2 cellular contexts compared by ENCODE assay signal in genomic region chr15:76333720-76334437, GRCh38.
TF ChIP-seq lines count a peak whose summit lies in the region.

No MANE protein-coding gene starts in this region.

TF ChIP-seq in Ishikawa, 13 proteins besides CTCF, POLR2A, EP300 and RAD21 (continued from another document):
- TF ChIP-seq REST (IDR thresholded peaks at IDR 0.05; ENCODE audit: low read depth), result no peak
- no peak for TF ChIP-seq NFIC (IDR thresholded peaks at IDR 0.05)
- TF ChIP-seq CREB1 (IDR thresholded peaks at IDR 0.05; ENCODE audit: low read depth), result no peak
- no peak for TF ChIP-seq ZBTB7A (IDR thresholded peaks at IDR 0.05; ENCODE audit: low read depth)
- no peak for TF ChIP-seq TCF12 (IDR thresholded peaks at IDR 0.05; ENCODE audit: low read depth)
TF ChIP-seq in Ishikawa: peak in this region for 0.

TF ChIP-seq in K562, 482 proteins besides CTCF, POLR2A, EP300 and RAD21 (continued from another document and continues in another):
- TF ChIP-seq, protein P1, sequence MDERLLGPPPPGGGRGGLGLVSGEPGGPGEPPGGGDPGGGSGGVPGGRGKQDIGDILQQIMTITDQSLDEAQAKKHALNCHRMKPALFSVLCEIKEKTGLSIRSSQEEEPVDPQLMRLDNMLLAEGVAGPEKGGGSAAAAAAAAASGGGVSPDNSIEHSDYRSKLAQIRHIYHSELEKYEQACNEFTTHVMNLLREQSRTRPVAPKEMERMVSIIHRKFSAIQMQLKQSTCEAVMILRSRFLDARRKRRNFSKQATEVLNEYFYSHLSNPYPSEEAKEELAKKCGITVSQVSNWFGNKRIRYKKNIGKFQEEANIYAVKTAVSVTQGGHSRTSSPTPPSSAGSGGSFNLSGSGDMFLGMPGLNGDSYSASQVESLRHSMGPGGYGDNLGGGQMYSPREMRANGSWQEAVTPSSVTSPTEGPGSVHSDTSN (CRISPR knock-in tag; IDR thresholded peaks at IDR 0.05; ENCODE audit: low read depth), result no peak
- TF ChIP-seq, protein P1 (tag; conservative IDR thresholded peaks at IDR 0.05; ENCODE audit: low read depth), result 0 out of 2 replicates have a peak, but pooled peaks have one; percentile 12
- no peak for TF ChIP-seq CUX1 (CRISPR knock-in tag; IDR thresholded peaks at IDR 0.05)
- TF ChIP-seq, protein P2, sequence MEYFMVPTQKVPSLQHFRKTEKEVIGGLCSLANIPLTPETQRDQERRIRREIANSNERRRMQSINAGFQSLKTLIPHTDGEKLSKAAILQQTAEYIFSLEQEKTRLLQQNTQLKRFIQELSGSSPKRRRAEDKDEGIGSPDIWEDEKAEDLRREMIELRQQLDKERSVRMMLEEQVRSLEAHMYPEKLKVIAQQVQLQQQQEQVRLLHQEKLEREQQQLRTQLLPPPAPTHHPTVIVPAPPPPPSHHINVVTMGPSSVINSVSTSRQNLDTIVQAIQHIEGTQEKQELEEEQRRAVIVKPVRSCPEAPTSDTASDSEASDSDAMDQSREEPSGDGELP (CRISPR knock-in tag; IDR thresholded peaks at IDR 0.05; ENCODE audit: borderline replicate concordance), result peak; percentile 56; the same call in 1 of the 2 replicates
- TF ChIP-seq ETV5 (CRISPR knock-in tag; IDR thresholded peaks at IDR 0.05; ENCODE audit: low read depth), result no peak
- TF ChIP-seq PYGO2 (tag; IDR thresholded peaks at IDR 0.05), result no peak
- TF ChIP-seq, protein P3, sequence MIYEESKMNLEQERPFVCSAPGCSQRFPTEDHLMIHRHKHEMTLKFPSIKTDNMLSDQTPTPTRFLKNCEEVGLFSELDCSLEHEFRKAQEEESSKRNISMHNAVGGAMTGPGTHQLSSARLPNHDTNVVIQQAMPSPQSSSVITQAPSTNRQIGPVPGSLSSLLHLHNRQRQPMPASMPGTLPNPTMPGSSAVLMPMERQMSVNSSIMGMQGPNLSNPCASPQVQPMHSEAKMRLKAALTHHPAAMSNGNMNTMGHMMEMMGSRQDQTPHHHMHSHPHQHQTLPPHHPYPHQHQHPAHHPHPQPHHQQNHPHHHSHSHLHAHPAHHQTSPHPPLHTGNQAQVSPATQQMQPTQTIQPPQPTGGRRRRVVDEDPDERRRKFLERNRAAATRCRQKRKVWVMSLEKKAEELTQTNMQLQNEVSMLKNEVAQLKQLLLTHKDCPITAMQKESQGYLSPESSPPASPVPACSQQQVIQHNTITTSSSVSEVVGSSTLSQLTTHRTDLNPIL (CRISPR knock-in tag; IDR thresholded peaks at IDR 0.05), result no peak
- TF ChIP-seq ZNF140 (CRISPR knock-in tag; IDR thresholded peaks at IDR 0.05), result no peak
- TF ChIP-seq ZNF165 (CRISPR knock-in tag; IDR thresholded peaks at IDR 0.05; ENCODE audit: borderline replicate concordance), result no peak
- TF ChIP-seq PHF20 (IDR thresholded peaks at IDR 0.05; ENCODE audit: partially characterized antibody), result no peak
- no peak for TF ChIP-seq ADNP (tag; IDR thresholded peaks at IDR 0.05)
- TF ChIP-seq NRF1 (conservative IDR thresholded peaks at IDR 0.05 in 1 of 2, IDR thresholded peaks at IDR 0.05 in 1 of 2), result no peak
- no peak for TF ChIP-seq TCF7 (IDR thresholded peaks at IDR 0.05; ENCODE audit: borderline replicate concordance)
- TF ChIP-seq CHAMP1 (IDR thresholded peaks at IDR 0.05), result no peak
- TF ChIP-seq ARID2 (IDR thresholded peaks at IDR 0.05), result 0 out of 2 replicates have a peak, but pooled peaks have one; percentile 12
- no peak for TF ChIP-seq SMARCA4 (IDR thresholded peaks at IDR 0.05)
- TF ChIP-seq KLF6 (CRISPR knock-in tag; IDR thresholded peaks at IDR 0.05; ENCODE audit: borderline replicate concordance), result no peak
- TF ChIP-seq NR2C2 (CRISPR knock-in tag; IDR thresholded peaks at IDR 0.05), result no peak
- no peak for TF ChIP-seq NR2C2 (tag; IDR thresholded peaks at IDR 0.05)
- TF ChIP-seq CREM (IDR thresholded peaks at IDR 0.05; ENCODE audit: low read depth), result 0 out of 2 replicates have a peak, but pooled peaks have one; percentile 13
- TF ChIP-seq ZNF609 (CRISPR knock-in tag; IDR thresholded peaks at IDR 0.05; ENCODE audit: borderline replicate concordance), result no peak
- TF ChIP-seq PML (IDR thresholded peaks at IDR 0.05; ENCODE audit: low read length), result no peak
- no peak for TF ChIP-seq ATF2 (CRISPR knock-in tag; IDR thresholded peaks at IDR 0.05)
- TF ChIP-seq ZNF639 (CRISPR knock-in tag; conservative IDR thresholded peaks at IDR 0.05 in 1 of 2, IDR thresholded peaks at IDR 0.05 in 1 of 2), result no peak
- TF ChIP-seq ZNF668 (CRISPR knock-in tag; IDR thresholded peaks at IDR 0.05), result no peak
- TF ChIP-seq NCOA2 (IDR thresholded peaks at IDR 0.05; ENCODE audit: partially characterized antibody in 2 of 2), result no peak
- TF ChIP-seq TCFL5 (CRISPR knock-in tag; conservative IDR thresholded peaks at IDR 0.05), result no peak
- TF ChIP-seq GABPB2 (CRISPR knock-in tag; conservative IDR thresholded peaks at IDR 0.05), result no peak
- TF ChIP-seq SMAD4 (CRISPR knock-in tag; conservative IDR thresholded peaks at IDR 0.05), result no peak
- no peak for TF ChIP-seq FOXA3 (CRISPR knock-in tag; conservative IDR thresholded peaks at IDR 0.05 in 1 of 2, IDR thresholded peaks at IDR 0.05 in 1 of 2)
- TF ChIP-seq HNRNPH1 (optimal IDR thresholded peaks at IDR 0.05; ENCODE audit: low read depth, low read length), result no peak
- TF ChIP-seq, protein P4, sequence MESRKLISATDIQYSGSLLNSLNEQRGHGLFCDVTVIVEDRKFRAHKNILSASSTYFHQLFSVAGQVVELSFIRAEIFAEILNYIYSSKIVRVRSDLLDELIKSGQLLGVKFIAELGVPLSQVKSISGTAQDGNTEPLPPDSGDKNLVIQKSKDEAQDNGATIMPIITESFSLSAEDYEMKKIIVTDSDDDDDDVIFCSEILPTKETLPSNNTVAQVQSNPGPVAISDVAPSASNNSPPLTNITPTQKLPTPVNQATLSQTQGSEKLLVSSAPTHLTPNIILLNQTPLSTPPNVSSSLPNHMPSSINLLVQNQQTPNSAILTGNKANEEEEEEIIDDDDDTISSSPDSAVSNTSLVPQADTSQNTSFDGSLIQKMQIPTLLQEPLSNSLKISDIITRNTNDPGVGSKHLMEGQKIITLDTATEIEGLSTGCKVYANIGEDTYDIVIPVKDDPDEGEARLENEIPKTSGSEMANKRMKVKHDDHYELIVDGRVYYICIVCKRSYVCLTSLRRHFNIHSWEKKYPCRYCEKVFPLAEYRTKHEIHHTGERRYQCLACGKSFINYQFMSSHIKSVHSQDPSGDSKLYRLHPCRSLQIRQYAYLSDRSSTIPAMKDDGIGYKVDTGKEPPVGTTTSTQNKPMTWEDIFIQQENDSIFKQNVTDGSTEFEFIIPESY (CRISPR knock-in tag; IDR thresholded peaks at IDR 0.05), result no peak
